In the genomic region with DNA sequence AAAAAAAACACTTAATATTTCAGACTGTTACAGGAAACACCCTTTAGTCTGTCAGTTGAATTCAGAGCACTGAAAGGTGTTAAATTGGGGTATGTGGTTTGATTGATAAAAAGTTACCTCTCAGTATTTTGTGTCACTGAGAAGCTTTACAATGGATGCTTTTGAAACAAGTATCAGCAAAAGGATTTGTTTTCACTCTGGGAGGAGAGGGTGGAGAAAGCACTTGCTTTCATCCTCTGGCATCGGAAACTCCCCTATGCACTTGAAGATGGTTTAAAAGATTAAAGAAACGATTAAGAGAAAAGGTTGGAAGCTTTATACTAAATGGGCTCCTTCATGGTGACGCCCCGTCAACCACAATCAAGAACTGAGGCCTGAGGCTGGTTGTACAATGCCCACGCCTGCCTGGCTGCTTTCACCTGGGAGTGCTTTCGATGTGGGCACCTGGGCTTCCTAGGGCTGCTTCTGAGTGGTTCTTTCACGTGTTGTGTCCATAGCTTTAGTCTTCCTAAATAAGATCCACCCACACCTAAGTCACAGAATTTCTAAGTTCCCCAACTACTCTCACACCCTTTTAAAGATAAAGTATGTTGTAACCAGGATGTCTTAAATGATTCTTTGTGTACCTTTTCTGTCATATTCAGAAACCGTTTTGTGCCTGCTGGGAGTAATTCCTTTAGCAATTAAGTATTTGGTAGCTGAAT, we compare ENCODE assay signal across 8 cellular contexts. TPM values are rescaled to one million over a fixed set of nuclear protein-coding genes. Genes with fewer than 3 reads are reported as not detected.
DNase-seq lines count a peak whose midpoint lies in the region; ATAC-seq and TF ChIP-seq lines count a peak whose summit lies in the region.

No MANE protein-coding gene starts in this region.

- H3K4me1 ChIP-seq in muscle layer of colon (ENCODE audit: insufficient read depth, low read length): peaks cover 34% of the 10 kb centered on the region
- peaks cover 3 to 42% (median 28%) of the 10 kb centered on the region in 4 donors for H3K4me1 ChIP-seq in transverse colon

- H3K9me3 ChIP-seq in muscle layer of colon (ENCODE audit: low read length) (no peaks in the 10 kb centered on the region), transverse colon (no peaks in the 10 kb centered on the region)

- peaks cover 63% of the 10 kb centered on the region for H3K36me3 ChIP-seq in muscle layer of colon (ENCODE audit: insufficient read depth, low read length)
- H3K36me3 ChIP-seq in transverse colon: peaks cover 0 to 17% (median 6%) of the 10 kb centered on the region in 4 donors

- POLR2A ChIA-PET in activated naive CD8-positive, alpha-beta T cell treated with anti-CD3 and anti-CD28 coated beads, Interleukin-2, amount 10 ng/mL, durations not matched to agents 7 days and 5 days (lab: Charles Lee): interaction anchor here (3.9 to 5.6 kb wide), 2 partner anchors 18 to 36 kb away, joined by 24 to 31 read pairs; a partner anchor contains a TSS

- H3K36me3 Mint-ChIP-seq in activated naive CD8-positive, alpha-beta T cell treated with anti-CD3 and anti-CD28 coated beads, Interleukin-2, amount 10 ng/mL, durations not matched to agents 7 days and 5 days: peaks cover 9% of the 10 kb centered on the region

- in situ Hi-C loops in transverse colon (cut with MboI; ENCODE audit: low pct_ligation_motif_present in 1 of 4, low pct_unique_long_range_greater_than_20kb in 1 of 4, low sequenced_read_pairs in 3 of 4): no loop called here

- no peak for TF ChIP-seq CTCF in transverse colon (IDR thresholded peaks at IDR 0.05)

- no peaks in the 10 kb centered on the region for H3K9me3 Mint-ChIP-seq in activated naive CD8-positive, alpha-beta T cell treated with anti-CD3 and anti-CD28 coated beads, Interleukin-2, amount 10 ng/mL, durations not matched to agents 7 days and 5 days

- H3K4me3 Mint-ChIP-seq in activated naive CD8-positive, alpha-beta T cell treated with anti-CD3 and anti-CD28 coated beads, Interleukin-2, amount 10 ng/mL, durations not matched to agents 7 days and 5 days: peak overlapping the region; percentile 27

- no peak for TF ChIP-seq POLR2A in transverse colon (IDR thresholded peaks at IDR 0.05)

- TF ChIP-seq EP300 in transverse colon (IDR thresholded peaks at IDR 0.05; ENCODE audit: low read depth): no peak

- 76 to 77% methylated on average over 8 of the region's 8 CpGs for WGBS in transverse colon (ENCODE audit: low coverage in 1 of 2), 2 donors

- DNase-seq in activated CD4-positive, CD25-positive, alpha-beta regulatory T cell treated with anti-CD3 and anti-CD28 coated beads, Interleukin-2, amount 50 U/mL, for 72 hours: no peak
- no peak for DNase-seq in activated naive CD8-positive, alpha-beta T cell treated with anti-CD3 and anti-CD28 coated beads, Interleukin-2, amount 10 ng/mL, durations not matched to agents 7 days and 5 days
- no peak for DNase-seq in transverse colon
- DNase-seq in NCI-H774 (lab: John Stamatoyannopoulos, UW): no peak
- DNase-seq in GM19238 (ENCODE audit: insufficient read length, low spot score): no peak
- DNase-seq in SIG-M5 treated with dmso at 0.1 percent for 504 hours (lab: John Stamatoyannopoulos, UW; ENCODE audit: unreplicated experiment): no peak

- intact Hi-C loops in transverse colon (cut with DNase I; ENCODE audit: low total_unique reads): no loop called here

- H3K9ac ChIP-seq in muscle layer of colon (ENCODE audit: low read length): peak overlapping the region; percentile 17

- no peaks in the 10 kb centered on the region for H3K27me3 Mint-ChIP-seq in activated naive CD8-positive, alpha-beta T cell treated with anti-CD3 and anti-CD28 coated beads, Interleukin-2, amount 10 ng/mL, durations not matched to agents 7 days and 5 days

- H3K4me3 ChIP-seq in muscle layer of colon (ENCODE audit: low read depth in 1 of 2, low read length in 2 of 2) (no peak overlapping the region), transverse colon (no peak overlapping the region)

- H3K27me3 ChIP-seq in muscle layer of colon (ENCODE audit: control insufficient read depth in 1 of 2, insufficient read depth in 2 of 2, low read length in 2 of 2) (no peaks in the 10 kb centered on the region), transverse colon (no peaks in the 10 kb centered on the region)

- peak overlapping the region; percentile 72 for H3K27ac Mint-ChIP-seq in activated naive CD8-positive, alpha-beta T cell treated with anti-CD3 and anti-CD28 coated beads, Interleukin-2, amount 10 ng/mL, durations not matched to agents 7 days and 5 days

- peak overlapping the region; percentile 31 for H3K27ac ChIP-seq in muscle layer of colon (ENCODE audit: low read depth, low read length)
- peak overlapping the region; percentile 82 to 91 (median 89) for H3K27ac ChIP-seq in transverse colon

- peak; percentile 13 to 31 for ATAC-seq in activated CD4-positive, CD25-positive, alpha-beta regulatory T cell treated with anti-CD3 and anti-CD28 coated beads, Interleukin-2, amount 50 U/mL, for 24 hours
- ATAC-seq in activated naive CD8-positive, alpha-beta T cell treated with anti-CD3 and anti-CD28 coated beads, Interleukin-2, amount 10 ng/mL, durations not matched to agents 7 days and 5 days (ENCODE audit: low read depth): no peak

- peaks cover 17% of the 10 kb centered on the region for H3K4me1 Mint-ChIP-seq in activated naive CD8-positive, alpha-beta T cell treated with anti-CD3 and anti-CD28 coated beads, Interleukin-2, amount 10 ng/mL, durations not matched to agents 7 days and 5 days

RNA-seq across cellular contexts. Expression of a gene that starts 17.9 kb away (rescaled TPM):
- total RNA-seq in activated naive CD8-positive, alpha-beta T cell treated with anti-CD3 and anti-CD28 coated beads, Interleukin-2, amount 10 ng/mL, durations not matched to agents 7 days and 5 days: 10 to 100 TPM; 44.4 to 47.0 TPM
- total RNA-seq in transverse colon: 100 to 1,000 TPM in 1 of 4 donors, 10 to 100 TPM in 3; 30.8 to 128 (median 48.5) TPM

RNA-seq across cellular contexts. Expression of a gene that starts 18.0 kb away (rescaled TPM):
- 10 to 100 TPM; 10.1 to 11.9 TPM for total RNA-seq in activated naive CD8-positive, alpha-beta T cell treated with anti-CD3 and anti-CD28 coated beads, Interleukin-2, amount 10 ng/mL, durations not matched to agents 7 days and 5 days
- 10 to 100 TPM in 2 of 4 donors, 1 to 10 TPM in 1, under 1 TPM in 1; 0.80 to 22.1 (median 13.5) TPM for total RNA-seq in transverse colon

RNA-seq across cellular contexts. Expression of a gene that starts 35.7 kb away (rescaled TPM):
- total RNA-seq in activated naive CD8-positive, alpha-beta T cell treated with anti-CD3 and anti-CD28 coated beads, Interleukin-2, amount 10 ng/mL, durations not matched to agents 7 days and 5 days: 10 to 100 TPM; 53.3 to 56.8 TPM
- total RNA-seq in transverse colon: 100 to 1,000 TPM in 1 of 4 donors, 10 to 100 TPM in 3; 30.7 to 287 (median 46.6) TPM

RNA-seq across cellular contexts. Expression of a gene that starts 35.9 kb away (rescaled TPM):
- 10 to 100 TPM; 14.3 to 14.4 TPM for total RNA-seq in activated naive CD8-positive, alpha-beta T cell treated with anti-CD3 and anti-CD28 coated beads, Interleukin-2, amount 10 ng/mL, durations not matched to agents 7 days and 5 days
- total RNA-seq in transverse colon: 1 to 10 TPM; 5.6 to 9.6 (median 8.0) TPM
